8 cellular contexts compared by ENCODE assay signal in genomic region chr9:98132806-98133631, GRCh38. TPM values are rescaled to one million over a fixed set of nuclear protein-coding genes. Genes with fewer than 3 reads are reported as not detected.
DNase-seq lines count a peak whose midpoint lies in the region; ATAC-seq and TF ChIP-seq lines count a peak whose summit lies in the region.

No MANE protein-coding gene starts in this region.

- TF ChIP-seq CTCF in vagina (IDR thresholded peaks at IDR 0.05) (no peak), body of pancreas (IDR thresholded peaks at IDR 0.05) (no peak)

- no peak for ATAC-seq in activated CD8-positive, alpha-beta T cell treated with anti-CD3 and anti-CD28 coated beads, Interleukin-2, amount 10 ng/mL, durations not matched to agents 7 days and 5 days
- no peak for ATAC-seq in body of pancreas

- POLR2A ChIA-PET in activated CD8-positive, alpha-beta T cell treated with anti-CD3 and anti-CD28 coated beads, Interleukin-2, amount 10 ng/mL, durations not matched to agents 7 days and 5 days (lab: Charles Lee) = no interaction called here

- no peaks in the 10 kb centered on the region for H3K27me3 ChIP-seq in vagina
- no peaks in the 10 kb centered on the region for H3K27me3 ChIP-seq in body of pancreas

- DNase-seq in activated naive CD4-positive, alpha-beta T cell treated with anti-CD3 and anti-CD28 coated beads, Interleukin-2, amount 10 ng/mL, durations not matched to agents 7 days and 5 days = no peak
- DNase-seq in activated naive CD4-positive, alpha-beta T cell (lab: John Stamatoyannopoulos, UW) = no peak
- DNase-seq in NCI-H2171 (lab: John Stamatoyannopoulos, UW) (peak; percentile 85), vagina (ENCODE audit: extremely low spot score in 2 of 2) (peak; percentile 79 to 80), body of pancreas (no peak), erythroblast (lab: John Stamatoyannopoulos, UW) (no peak), AG08396 (ENCODE audit: low spot score) (no peak)
- DNase-seq in activated CD8-positive, alpha-beta T cell treated with anti-CD3 and anti-CD28 coated beads, Interleukin-2, amount 10 ng/mL, durations not matched to agents 7 days and 5 days = no peak

- H3K27me3 Mint-ChIP-seq in activated naive CD4-positive, alpha-beta T cell treated with anti-CD3 and anti-CD28 coated beads, Interleukin-2, amount 10 ng/mL, durations not matched to agents 7 days and 5 days = no peaks in the 10 kb centered on the region
- H3K27me3 Mint-ChIP-seq in activated CD8-positive, alpha-beta T cell treated with anti-CD3 and anti-CD28 coated beads, Interleukin-2, amount 10 ng/mL, durations not matched to agents 7 days and 5 days (ENCODE audit: low read depth) = no peaks in the 10 kb centered on the region

- CTCF ChIA-PET in activated naive CD4-positive, alpha-beta T cell treated with anti-CD3 and anti-CD28 coated beads, Interleukin-2, amount 10 ng/mL, durations not matched to agents 7 days and 5 days (lab: Charles Lee) = no interaction called here
- CTCF ChIA-PET in activated CD8-positive, alpha-beta T cell treated with anti-CD3 and anti-CD28 coated beads, Interleukin-2, amount 10 ng/mL, durations not matched to agents 7 days and 5 days (lab: Charles Lee) = interaction anchor here (0.6 to 1.5 kb wide), 2 partner anchors 59 to 168 kb away, joined by 3 read pairs; partner anchors contain the start of gene CORO2A

- H3K27ac ChIP-seq in vagina = no peak overlapping the region
- H3K27ac ChIP-seq in body of pancreas = no peak overlapping the region

- H3K4me1 ChIP-seq in vagina (no peaks in the 10 kb centered on the region), body of pancreas (no peaks in the 10 kb centered on the region)

- no peak for TF ChIP-seq POLR2A in vagina (IDR thresholded peaks at IDR 0.05)
- TF ChIP-seq POLR2A in body of pancreas (IDR thresholded peaks at IDR 0.05) = no peak
- TF ChIP-seq POLR2A in erythroblast (IDR thresholded peaks at IDR 0.05; ENCODE audit: low read length) = no peak

- no peak overlapping the region for H3K4me3 Mint-ChIP-seq in activated naive CD4-positive, alpha-beta T cell treated with anti-CD3 and anti-CD28 coated beads, Interleukin-2, amount 10 ng/mL, durations not matched to agents 7 days and 5 days
- H3K4me3 Mint-ChIP-seq in activated CD8-positive, alpha-beta T cell treated with anti-CD3 and anti-CD28 coated beads, Interleukin-2, amount 10 ng/mL, durations not matched to agents 7 days and 5 days = no peak overlapping the region

- H3K36me3 ChIP-seq in vagina (no peaks in the 10 kb centered on the region), body of pancreas (replicated peaks in 1 of 2; ENCODE audit: insufficient read depth in 1 of 2, low read depth in 2 of 2) (no peaks in the 10 kb centered on the region)

- intact Hi-C loops in vagina (cut with DNase I) (no loop called here), body of pancreas (cut with DNase I) (no loop called here)

- H3K36me3 Mint-ChIP-seq in activated naive CD4-positive, alpha-beta T cell treated with anti-CD3 and anti-CD28 coated beads, Interleukin-2, amount 10 ng/mL, durations not matched to agents 7 days and 5 days = peaks cover 2% of the 10 kb centered on the region
- H3K36me3 Mint-ChIP-seq in activated CD8-positive, alpha-beta T cell treated with anti-CD3 and anti-CD28 coated beads, Interleukin-2, amount 10 ng/mL, durations not matched to agents 7 days and 5 days (ENCODE audit: low read depth) = peaks cover 4% of the 10 kb centered on the region

- no peaks in the 10 kb centered on the region for H3K9me3 ChIP-seq in vagina
- H3K9me3 ChIP-seq in body of pancreas = no peaks in the 10 kb centered on the region

- H3K4me3 ChIP-seq in vagina = no peak overlapping the region
- no peak overlapping the region for H3K4me3 ChIP-seq in body of pancreas

- 72 to 83% methylated on average over 6 to 14 of the region's 14 CpGs for WGBS in body of pancreas, 2 donors

- no peaks in the 10 kb centered on the region for H3K9me3 Mint-ChIP-seq in activated naive CD4-positive, alpha-beta T cell treated with anti-CD3 and anti-CD28 coated beads, Interleukin-2, amount 10 ng/mL, durations not matched to agents 7 days and 5 days
- no peaks in the 10 kb centered on the region for H3K9me3 Mint-ChIP-seq in activated CD8-positive, alpha-beta T cell treated with anti-CD3 and anti-CD28 coated beads, Interleukin-2, amount 10 ng/mL, durations not matched to agents 7 days and 5 days (ENCODE audit: insufficient read depth)

- H3K27ac Mint-ChIP-seq in activated naive CD4-positive, alpha-beta T cell treated with anti-CD3 and anti-CD28 coated beads, Interleukin-2, amount 10 ng/mL, durations not matched to agents 7 days and 5 days = peak overlapping the region; percentile 9
- H3K27ac Mint-ChIP-seq in activated CD8-positive, alpha-beta T cell treated with anti-CD3 and anti-CD28 coated beads, Interleukin-2, amount 10 ng/mL, durations not matched to agents 7 days and 5 days = peak overlapping the region; percentile 9

- H3K4me1 Mint-ChIP-seq in activated naive CD4-positive, alpha-beta T cell treated with anti-CD3 and anti-CD28 coated beads, Interleukin-2, amount 10 ng/mL, durations not matched to agents 7 days and 5 days = peaks cover 8% of the 10 kb centered on the region
- H3K4me1 Mint-ChIP-seq in activated CD8-positive, alpha-beta T cell treated with anti-CD3 and anti-CD28 coated beads, Interleukin-2, amount 10 ng/mL, durations not matched to agents 7 days and 5 days (ENCODE audit: low read depth) = peaks cover 18% of the 10 kb centered on the region

RNA-seq across cellular contexts. Expression of gene TRIM14, which starts 14.0 kb away (rescaled TPM):
- total RNA-seq in activated CD8-positive, alpha-beta T cell treated with anti-CD3 and anti-CD28 coated beads, Interleukin-2, amount 10 ng/mL, durations not matched to agents 7 days and 5 days = 10 to 100 TPM; 85.2 to 90.5 TPM
- total RNA-seq in vagina (25.8 TPM), body of pancreas (1 to 10 TPM; 2.1 to 4.9 TPM)

RNA-seq across cellular contexts. Expression of gene CORO2A, which starts 59.4 kb away (rescaled TPM):
- total RNA-seq in activated CD8-positive, alpha-beta T cell treated with anti-CD3 and anti-CD28 coated beads, Interleukin-2, amount 10 ng/mL, durations not matched to agents 7 days and 5 days = 1 to 10 TPM; 9.2 TPM
- total RNA-seq in vagina = 17.4 TPM
- total RNA-seq in body of pancreas = 1 to 10 TPM in 1 of 2 donors, under 1 TPM in 1; 0.66 to 1.3 TPM

Comparison
In these comparisons a context has a peak if more than half of its experiments do, and no peak if none do; other contexts are left out.
1. DNase-seq: peak in NCI-H2171 (single experiment) and vagina (2 of 2); none in activated naive CD4-positive, alpha-beta T cell treated with anti-CD3 and anti-CD28 coated beads, Interleukin-2, amount 10 ng/mL, durations not matched to agents 7 days and 5 days (single experiment), activated naive CD4-positive, alpha-beta T cell (0 of 4), activated CD8-positive, alpha-beta T cell treated with anti-CD3 and anti-CD28 coated beads, Interleukin-2, amount 10 ng/mL, durations not matched to agents 7 days and 5 days (single experiment), body of pancreas (0 of 4), erythroblast (0 of 2) and AG08396 (single experiment).